2 cellular contexts compared by ENCODE assay signal in the genomic region with DNA sequence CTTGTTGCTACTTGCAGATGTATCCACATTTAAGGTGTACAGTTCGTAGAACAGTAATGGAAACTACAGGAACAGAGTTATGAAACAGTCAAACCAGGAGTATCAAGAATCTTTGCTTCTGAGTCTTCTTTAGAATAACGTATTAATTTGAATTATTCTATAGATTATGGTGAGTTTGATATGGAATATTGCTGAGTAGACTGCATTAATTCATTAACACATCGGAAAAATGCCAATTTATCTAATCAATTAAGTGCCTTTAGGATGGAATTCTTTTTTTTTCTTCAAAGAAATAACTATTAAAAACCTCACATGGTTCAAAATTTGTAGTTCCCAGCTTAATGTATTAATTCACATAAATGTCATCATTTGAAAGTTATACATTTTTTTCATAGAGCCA.
TF ChIP-seq lines count a peak whose summit lies in the region.

No MANE protein-coding gene starts in this region.

TF ChIP-seq in HepG2, 621 proteins besides CTCF, POLR2A, EP300 and RAD21:
- peak; percentile 44 to 70; a peak in 2 of 4 replicates for TF ChIP-seq MAFK (conservative IDR thresholded peaks at IDR 0.05 in 1 of 2, IDR thresholded peaks at IDR 0.05 in 1 of 2; ENCODE audit: low read length in 2 of 2)
- peak; percentile 42; the same call in 1 of the 2 replicates for TF ChIP-seq MAFF (IDR thresholded peaks at IDR 0.05; ENCODE audit: low read depth, low read length)
- TF ChIP-seq ADNP (CRISPR knock-in tag; IDR thresholded peaks at IDR 0.05) = no peak

TF ChIP-seq in K562, 482 proteins besides CTCF, POLR2A, EP300 and RAD21:
- TF ChIP-seq ZNF146 (CRISPR knock-in tag; IDR thresholded peaks at IDR 0.05; ENCODE audit: unreplicated experiment) (no peak), ZFP36 (IDR thresholded peaks at IDR 0.05; ENCODE audit: low read depth, low read length, partially characterized antibody) (no peak), ZNF507 (tag; conservative IDR thresholded peaks at IDR 0.05) (no peak), ZNF316 (IDR thresholded peaks at IDR 0.05) (peak; percentile 65; the same call in 1 of the 2 replicates), C11orf30 (IDR thresholded peaks at IDR 0.05; ENCODE audit: low read depth) (peak; percentile 30; the same call in 1 of the 2 replicates)
- TF ChIP-seq, protein P1, sequence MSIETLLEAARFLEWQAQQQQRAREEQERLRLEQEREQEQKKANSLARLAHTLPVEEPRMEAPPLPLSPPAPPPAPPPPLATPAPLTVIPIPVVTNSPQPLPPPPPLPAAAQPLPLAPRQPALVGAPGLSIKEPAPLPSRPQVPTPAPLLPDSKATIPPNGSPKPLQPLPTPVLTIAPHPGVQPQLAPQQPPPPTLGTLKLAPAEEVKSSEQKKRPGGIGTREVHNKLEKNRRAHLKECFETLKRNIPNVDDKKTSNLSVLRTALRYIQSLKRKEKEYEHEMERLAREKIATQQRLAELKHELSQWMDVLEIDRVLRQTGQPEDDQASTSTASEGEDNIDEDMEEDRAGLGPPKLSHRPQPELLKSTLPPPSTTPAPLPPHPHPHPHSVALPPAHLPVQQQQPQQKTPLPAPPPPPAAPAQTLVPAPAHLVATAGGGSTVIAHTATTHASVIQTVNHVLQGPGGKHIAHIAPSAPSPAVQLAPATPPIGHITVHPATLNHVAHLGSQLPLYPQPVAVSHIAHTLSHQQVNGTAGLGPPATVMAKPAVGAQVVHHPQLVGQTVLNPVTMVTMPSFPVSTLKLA (conservative IDR thresholded peaks at IDR 0.05) = no peak
